ENCODE assay signal across 8 cellular contexts in the genomic region with DNA sequence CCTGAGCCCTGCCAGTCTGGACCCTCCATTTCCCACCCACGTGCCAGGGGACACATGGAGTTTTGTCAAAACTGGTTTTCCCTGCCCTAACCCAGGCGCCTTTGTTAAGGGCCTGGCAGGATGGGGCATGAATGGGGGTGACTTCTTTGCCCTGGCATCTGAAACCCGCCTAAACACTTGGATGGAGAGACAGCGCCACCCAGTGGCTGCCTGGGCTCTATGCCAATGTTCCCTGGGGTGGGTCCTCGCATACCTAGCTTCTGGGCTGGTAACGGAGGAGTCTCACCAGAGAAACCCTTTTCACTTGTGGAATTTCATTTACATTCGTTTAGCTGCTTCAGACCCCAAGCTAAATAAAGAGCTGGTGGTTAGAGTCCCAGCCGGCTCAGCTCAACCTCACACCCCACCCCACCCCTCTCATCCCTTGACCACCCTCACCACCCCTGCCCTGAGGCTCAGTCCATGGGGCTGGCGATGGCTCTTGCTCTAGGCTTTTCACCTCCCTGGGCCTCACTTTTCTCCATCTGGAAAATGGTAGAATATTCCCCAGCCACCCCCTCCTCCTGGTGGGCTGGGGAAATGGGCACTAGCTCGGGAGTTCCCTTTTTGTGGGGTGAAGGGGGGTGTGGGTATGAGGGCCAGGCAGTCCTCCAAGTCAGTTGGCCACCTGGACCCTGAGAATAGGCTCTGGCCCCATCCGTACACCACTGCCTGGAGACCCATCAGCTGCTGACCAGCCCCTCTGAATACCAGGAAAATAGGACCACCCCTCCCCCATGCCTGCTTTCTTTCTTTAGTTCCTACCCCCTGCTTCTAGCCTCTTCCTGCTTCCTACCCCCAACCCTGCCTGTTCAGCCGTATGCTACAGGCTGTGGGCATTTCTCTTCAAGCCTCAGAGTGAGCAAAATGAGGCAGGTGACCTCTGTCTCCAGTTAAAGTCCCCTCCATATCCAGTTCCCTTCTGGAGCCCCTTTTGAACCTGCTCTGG. TPM values are rescaled to one million over a fixed set of nuclear protein-coding genes. Genes with fewer than 3 reads are reported as not detected.
A peak's percentile ranks its signal among the peaks of the same experiment; 100 is the strongest.
DNase-seq lines count a peak whose midpoint lies in the region; ATAC-seq and TF ChIP-seq lines count a peak whose summit lies in the region.

No MANE protein-coding gene starts in this region.

- TF ChIP-seq CTCF in AG09309 (IDR thresholded peaks at IDR 0.05; ENCODE audit: control insufficient read depth, insufficient read depth, low read depth, low read length, missing control alignments) (peak; percentile 83), MM.1S (IDR thresholded peaks at IDR 0.05; ENCODE audit: low read length) (peak; percentile 49), right atrium auricular region (IDR thresholded peaks at IDR 0.05) (peak; percentile 66 to 79)

- DNase-seq in AG09309 (ENCODE audit: low read depth): peak; percentile 4
- peak; percentile 24 for DNase-seq in MM.1S
- peak; percentile 10 to 28 for DNase-seq in SW 1271 (lab: John Stamatoyannopoulos, UW)
- peak; percentile 53 for DNase-seq in amniotic epithelial cell (ENCODE audit: low read depth)
- peak; percentile 65 for DNase-seq in right atrium auricular region (ENCODE audit: low spot score)
- peak; percentile 82 for DNase-seq in retina
- no peak for DNase-seq in OCI-M2 (lab: John Stamatoyannopoulos, UW; ENCODE audit: unreplicated experiment)

- no peaks in the 10 kb centered on the region for H3K4me1 ChIP-seq in MM.1S (ENCODE audit: low read length)
- no peaks in the 10 kb centered on the region for H3K4me1 ChIP-seq in right atrium auricular region

- peak; percentile 68 for ATAC-seq in GM18907 (IDR thresholded peaks at IDR 0.05; ENCODE audit: unreplicated experiment)

- H4K20me1 ChIP-seq in MM.1S (ENCODE audit: insufficient read depth, low read length): no peaks in the 10 kb centered on the region

- H3K4me2 ChIP-seq in MM.1S (ENCODE audit: low read depth, low read length): no peak overlapping the region

- H2AFZ ChIP-seq in MM.1S (ENCODE audit: low read length): no peak overlapping the region

- H3F3A ChIP-seq in MM.1S (ENCODE audit: insufficient read depth, low read length): no peaks in the 10 kb centered on the region

- no peaks in the 10 kb centered on the region for H3K79me2 ChIP-seq in MM.1S (ENCODE audit: low read length)

- no peaks in the 10 kb centered on the region for H3K9me2 ChIP-seq in MM.1S (replicated peaks; ENCODE audit: insufficient read depth, low read length)

- no peak overlapping the region for H3K9ac ChIP-seq in MM.1S (ENCODE audit: low read length)

- H3K36me3 ChIP-seq in MM.1S (replicated peaks; ENCODE audit: insufficient read depth, low read length) (no peaks in the 10 kb centered on the region), right atrium auricular region (no peaks in the 10 kb centered on the region)

- H3K4me3 ChIP-seq in AG09309 (ENCODE audit: control insufficient read depth, low read depth, low read length): no peak overlapping the region
- H3K4me3 ChIP-seq in MM.1S (ENCODE audit: low read length): no peak overlapping the region
- H3K4me3 ChIP-seq in right atrium auricular region: no peak overlapping the region

- H3K27me3 ChIP-seq in MM.1S (replicated peaks; ENCODE audit: insufficient read depth, low read length) (no peaks in the 10 kb centered on the region), right atrium auricular region (no peaks in the 10 kb centered on the region)

- H3K27ac ChIP-seq in MM.1S (ENCODE audit: low read length) (no peak overlapping the region), right atrium auricular region (no peak overlapping the region)

- no peaks in the 10 kb centered on the region for H3K9me3 ChIP-seq in MM.1S (replicated peaks; ENCODE audit: insufficient read depth, low read length)
- H3K9me3 ChIP-seq in right atrium auricular region: no peaks in the 10 kb centered on the region

RNA-seq across cellular contexts. Expression of a gene that starts 57.1 kb away (rescaled TPM):
- total RNA-seq in right atrium auricular region: 10 to 100 TPM; 11.7 to 18.8 TPM
